ENCODE assay signal across 14 cellular contexts in the genomic region with DNA sequence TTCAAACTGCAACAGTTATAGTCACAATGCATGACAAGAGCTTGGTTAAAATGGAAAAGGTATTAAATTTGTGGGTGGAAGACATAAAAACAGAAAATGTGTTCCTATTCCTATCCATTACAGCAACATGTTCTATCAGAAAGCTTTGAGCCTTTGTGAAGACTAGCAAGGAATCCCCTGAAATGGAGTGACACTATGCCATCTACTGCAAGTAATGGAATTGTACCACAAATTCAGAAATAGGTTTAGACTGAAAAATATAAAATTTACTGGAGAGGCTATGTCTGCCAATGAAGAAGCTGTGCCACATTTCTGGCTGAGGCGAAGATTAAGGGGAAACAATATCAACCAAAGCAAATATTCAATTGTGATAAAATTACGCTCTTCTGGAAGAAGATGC.
DNase-seq lines count a peak whose midpoint lies in the region; ATAC-seq and TF ChIP-seq lines count a peak whose summit lies in the region.
"Had no signal": no experiment of that assay in that cellular context is flagged by ENCODE, and none has a peak within 500 bp of the region (broad histone marks: within the 10 kb centered on the region; RNA-seq: fewer than 3 reads in every experiment).

No MANE protein-coding gene starts in this region.

- H4K20me1 ChIP-seq in osteoblast (ENCODE audit: insufficient read depth, low read length) = no peaks in the 10 kb centered on the region

- DNase-seq in LHCN-M2 (ENCODE audit: low read depth) (peak; percentile 7), M059J (ENCODE audit: low read depth) (peak; percentile 3), RWPE2 (ENCODE audit: low spot score) (no peak), osteoblast (ENCODE audit: insufficient read length, low spot score, missing footprints) (peak; percentile 58), immature natural killer cell (no peak)
- DNase-seq: BE2C; CD4-positive, alpha-beta memory T cell; DND-41; GDM1; GOT3; H9 had no signal

- no peak for TF ChIP-seq CTCF in RWPE2 (IDR thresholded peaks at IDR 0.05; ENCODE audit: poor library complexity, severe bottlenecking)
- no peak for TF ChIP-seq CTCF in osteoblast (IDR thresholded peaks at IDR 0.05; ENCODE audit: extremely low read depth, low read depth, low read length)

- H3K4me1 ChIP-seq in RWPE2 (ENCODE audit: insufficient read depth, poor library complexity, severe bottlenecking) = no peaks in the 10 kb centered on the region
- H3K4me1 ChIP-seq in osteoblast (ENCODE audit: insufficient read depth, low read length) = no peaks in the 10 kb centered on the region
- H3K4me1 ChIP-seq: A549, BE2C had no signal

- no peak overlapping the region for H2AFZ ChIP-seq in osteoblast (ENCODE audit: low read length)

- H3K27ac ChIP-seq in RWPE2 (ENCODE audit: poor library complexity, severe bottlenecking) (no peak overlapping the region), osteoblast (ENCODE audit: low read depth, low read length) (no peak overlapping the region)
- H3K27ac ChIP-seq: A549, C4-2B had no signal

- H3K79me2 ChIP-seq in osteoblast (ENCODE audit: insufficient read depth, low read length) = no peaks in the 10 kb centered on the region

- H3K27me3 ChIP-seq in RWPE2 (ENCODE audit: insufficient read depth, poor library complexity, severe bottlenecking) = no peaks in the 10 kb centered on the region
- H3K27me3 ChIP-seq in osteoblast (ENCODE audit: insufficient read depth, low read length) = no peaks in the 10 kb centered on the region
- H3K27me3 ChIP-seq: BE2C had no signal

- H3K4me2 ChIP-seq in osteoblast (ENCODE audit: insufficient read depth, low read length) = no peak overlapping the region
- H3K4me2 ChIP-seq: A549 had no signal

- H3K4me3 ChIP-seq in RWPE2 (ENCODE audit: severe bottlenecking) (no peak overlapping the region), osteoblast (ENCODE audit: insufficient read depth, low read length) (no peak overlapping the region)
- H3K4me3 ChIP-seq: A549 had no signal

- H3K36me3 ChIP-seq in RWPE2 (ENCODE audit: low read depth) (no peaks in the 10 kb centered on the region), osteoblast (ENCODE audit: insufficient read depth, low read length) (no peaks in the 10 kb centered on the region)
- H3K36me3 ChIP-seq: BE2C had no signal

- H3K9me3 ChIP-seq in RWPE2 (ENCODE audit: severe bottlenecking) (no peaks in the 10 kb centered on the region), osteoblast (ENCODE audit: low read depth, low read length) (no peaks in the 10 kb centered on the region)
- H3K9me3 ChIP-seq: A549, BE2C had no signal

- H3K4me1 Mint-ChIP-seq in immature natural killer cell = no peaks in the 10 kb centered on the region
- H3K4me1 Mint-ChIP-seq: CD4-positive, alpha-beta memory T cell had no signal

- ATAC-seq in RWPE2 (ENCODE audit: low read depth) (peak; percentile 40; the same call in 2 of the 3 replicates), GM18907 (IDR thresholded peaks at IDR 0.05; ENCODE audit: unreplicated experiment) (no peak)
- ATAC-seq: A549 had no signal

- no peak overlapping the region for H3K4me3 Mint-ChIP-seq in immature natural killer cell
- H3K4me3 Mint-ChIP-seq: CD4-positive, alpha-beta memory T cell; H9 had no signal

- H3K9me3 Mint-ChIP-seq in immature natural killer cell = peaks cover 0 to 45% (median 13%) of the 10 kb centered on the region in 6 donors
- H3K9me3 Mint-ChIP-seq: H9 had no signal

- no peak overlapping the region for H3K27ac Mint-ChIP-seq in immature natural killer cell
- H3K27ac Mint-ChIP-seq: CD4-positive, alpha-beta memory T cell; H9 had no signal

- H3K36me3 Mint-ChIP-seq in immature natural killer cell = no peaks in the 10 kb centered on the region
- H3K36me3 Mint-ChIP-seq: CD4-positive, alpha-beta memory T cell had no signal

- H3K27me3 Mint-ChIP-seq in immature natural killer cell (ENCODE audit: low read depth in 3 of 3) = no peaks in the 10 kb centered on the region
- H3K27me3 Mint-ChIP-seq: CD4-positive, alpha-beta memory T cell had no signal

Comparison
In these comparisons a context has a peak if more than half of its experiments do, and no peak if none do; other contexts are left out.
1. DNase-seq: peak in LHCN-M2 (single experiment), M059J (single experiment) and osteoblast (single experiment); none in RWPE2 (single experiment) and immature natural killer cell (0 of 3).